In the genomic region with DNA sequence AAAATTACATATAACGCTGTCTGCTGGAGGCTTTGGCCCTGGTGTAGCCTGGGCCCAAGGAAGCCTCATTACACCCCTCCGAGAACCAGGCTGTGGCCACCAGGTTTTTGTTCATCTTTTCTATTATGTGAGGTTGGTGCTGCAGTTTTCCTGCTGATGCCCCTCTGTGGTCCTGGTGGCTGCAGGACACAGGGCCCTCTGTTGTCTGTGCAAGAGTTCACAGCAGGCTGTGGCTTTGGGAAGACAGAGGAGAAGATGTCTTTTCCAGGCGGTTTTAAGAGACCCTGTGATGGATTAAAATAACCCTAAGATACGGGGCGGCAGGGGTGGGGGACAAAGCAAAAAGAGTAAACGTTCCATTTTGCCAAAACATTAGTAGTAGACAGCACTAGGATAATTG, we compare ENCODE assay signal across 20 cellular contexts.
"Had no signal": no experiment of that assay in that cellular context is flagged by ENCODE, and none has a peak within 500 bp of the region (broad histone marks: within the 10 kb centered on the region; RNA-seq: fewer than 3 reads in every experiment).

No MANE protein-coding gene starts in this region.

- H3K4me3 Mint-ChIP-seq: activated B cell treated with CpG ODN at 0.5 μM for 24 hours; activated CD4-positive, alpha-beta T cell treated with anti-CD3 and anti-CD28 coated beads for 36 hours; activated naive CD8-positive, alpha-beta T cell treated with anti-CD3 and anti-CD28 coated beads, Interleukin-2, amount 50 U/mL, for 24 hours; activated T-cell treated with anti-CD3 and anti-CD28 coated beads, Interleukin-2, amount 50 U/mL, for 72 hours; dendritic cell treated with granulocyte-macrophage colony-stimulating factor and Interleukin-4, amounts not matched to agents 40 ng/mL and 50 ng/mL, for 4 days; naive thymus-derived CD8-positive, alpha-beta T cell had no signal

- H3K27me3 Mint-ChIP-seq: activated B cell treated with CpG ODN at 0.5 μM for 24 hours; activated CD4-positive, alpha-beta T cell treated with anti-CD3 and anti-CD28 coated beads for 36 hours had no signal

- H3K27ac Mint-ChIP-seq: activated B cell treated with CpG ODN at 0.5 μM for 24 hours; activated CD4-positive, alpha-beta T cell treated with anti-CD3 and anti-CD28 coated beads for 36 hours; activated naive CD8-positive, alpha-beta T cell treated with anti-CD3 and anti-CD28 coated beads, Interleukin-2, amount 50 U/mL, for 24 hours; activated T-cell treated with anti-CD3 and anti-CD28 coated beads, Interleukin-2, amount 50 U/mL, for 72 hours; naive thymus-derived CD8-positive, alpha-beta T cell; progenitor cell of endocrine pancreas had no signal

- H3K4me1 Mint-ChIP-seq: activated B cell treated with CpG ODN at 0.5 μM for 24 hours; activated CD4-positive, alpha-beta T cell treated with anti-CD3 and anti-CD28 coated beads for 36 hours; activated naive CD8-positive, alpha-beta T cell treated with anti-CD3 and anti-CD28 coated beads, Interleukin-2, amount 50 U/mL, for 24 hours had no signal

- DNase-seq: activated CD4-positive, alpha-beta T cell treated with anti-CD3 and anti-CD28 coated beads, Interleukin-2, amount 50 U/mL, for 4 hours; activated gamma-delta T cell; activated naive CD4-positive, alpha-beta T cell treated with anti-CD3 and anti-CD28 coated beads, Interleukin-2, amount 50 U/mL, for 16 hours; activated naive CD8-positive, alpha-beta T cell treated with anti-CD3 and anti-CD28 coated beads, Interleukin-2, amount 50 U/mL, for 24 hours; activated T-cell treated with anti-CD3 and anti-CD28 coated beads, Interleukin-2, amount 50 U/mL, for 72 hours; body of pancreas; effector CD8-positive, alpha-beta T cell; foreskin keratinocyte; hypothalamus; stimulated activated CD4-positive, alpha-beta T cell treated with anti-CD3 and anti-CD28 coated beads, Interleukin-4, amount 100 ng/mL, for 24 hours; substantia nigra; T-helper 9 cell had no signal

- H3K27me3 ChIP-seq: body of pancreas, cardiac muscle cell, foreskin keratinocyte, tibial artery had no signal

- H3K27ac ChIP-seq: body of pancreas, cardiac muscle cell, foreskin keratinocyte, lower lobe of right lung, tibial artery had no signal

- H3K36me3 ChIP-seq: cardiac muscle cell, tibial artery had no signal

- ATAC-seq: body of pancreas; foreskin keratinocyte; naive thymus-derived CD8-positive, alpha-beta T cell had no signal

- H3K9me3 Mint-ChIP-seq: activated naive CD8-positive, alpha-beta T cell treated with anti-CD3 and anti-CD28 coated beads, Interleukin-2, amount 50 U/mL, for 24 hours; activated T-cell treated with anti-CD3 and anti-CD28 coated beads, Interleukin-2, amount 50 U/mL, for 72 hours; naive thymus-derived CD8-positive, alpha-beta T cell had no signal

- H3K9me3 ChIP-seq: body of pancreas, lower lobe of right lung, tibial artery had no signal

- H3K4me3 ChIP-seq: body of pancreas, cardiac muscle cell, lower lobe of right lung, tibial artery had no signal

- H3K4me1 ChIP-seq: body of pancreas, foreskin keratinocyte, tibial artery had no signal
